Comparison of ENCODE assay signal across 8 cellular contexts in the genomic region with DNA sequence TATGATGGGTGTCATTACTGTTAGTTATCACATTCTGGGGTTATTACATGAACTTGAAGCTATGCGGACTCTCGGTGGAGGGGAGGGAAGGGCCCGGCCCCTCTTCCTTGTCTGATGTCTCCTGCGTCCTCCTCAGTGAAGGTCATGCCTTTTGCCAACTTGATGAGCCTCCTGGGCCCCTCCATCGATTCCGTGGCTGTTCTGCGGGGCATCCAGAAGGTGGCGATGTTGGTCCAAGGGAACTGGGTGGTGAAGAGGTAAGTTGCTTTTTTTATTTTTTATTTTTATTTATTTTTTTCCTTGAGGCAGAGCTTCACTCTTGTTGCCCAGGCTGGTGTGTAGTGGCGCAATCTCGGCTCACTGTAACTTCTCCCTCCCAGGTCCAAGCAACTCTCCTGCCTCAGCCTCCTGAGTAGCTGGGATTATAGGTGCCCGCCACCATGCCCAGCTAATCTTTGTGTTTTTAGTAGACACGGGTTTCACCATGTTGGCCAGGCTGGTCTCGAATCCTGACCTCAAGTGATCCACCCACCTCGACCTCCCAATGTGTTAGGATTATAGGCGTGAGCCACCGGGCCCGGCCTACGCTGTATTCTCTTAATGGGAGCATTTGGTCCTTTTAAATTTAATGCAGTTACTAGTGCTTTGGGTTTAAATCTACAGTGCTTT. TPM values are rescaled to one million over a fixed set of nuclear protein-coding genes. Genes with fewer than 3 reads are reported as not detected.
DNase-seq lines count a peak whose midpoint lies in the region; ATAC-seq and TF ChIP-seq lines count a peak whose summit lies in the region.

No MANE protein-coding gene starts in this region.

- TF ChIP-seq CTCF in AG04450 (IDR thresholded peaks at IDR 0.05; ENCODE audit: low read depth, low read length) (peak; percentile 62), GM23338 (conservative IDR thresholded peaks at IDR 0.05; ENCODE audit: low read depth in 2 of 2) (peak; percentile 77 to 79), astrocyte of the cerebellum (IDR thresholded peaks at IDR 0.05; ENCODE audit: low read depth, low read length, missing control alignments) (peak; percentile 62), lower lobe of right lung (IDR thresholded peaks at IDR 0.05) (peak; percentile 66), tibial nerve (IDR thresholded peaks at IDR 0.05) (peak; percentile 16 to 49 (median 29))

- H3K27me3 ChIP-seq in AG04450 (ENCODE audit: control insufficient read depth, insufficient read depth, low read length) (no peaks in the 10 kb centered on the region), GM23338 (ENCODE audit: insufficient read depth) (no peaks in the 10 kb centered on the region), lower lobe of right lung (ENCODE audit: low read depth) (no peaks in the 10 kb centered on the region), tibial nerve (no peaks in the 10 kb centered on the region)

- no peak overlapping the region for H3K27ac ChIP-seq in AG04450 (ENCODE audit: low read depth, low read length)
- peak overlapping the region; percentile 55; the same call in 1 of the 2 replicates for H3K27ac ChIP-seq in GM23338 (ENCODE audit: low read depth)
- H3K27ac ChIP-seq in lower lobe of right lung, result no peak overlapping the region
- H3K27ac ChIP-seq in tibial nerve, result no peak overlapping the region

- H3K4me2 ChIP-seq in GM23338, result no peak overlapping the region

- H3K36me3 Mint-ChIP-seq in GM23338 (ENCODE audit: low read depth), result peaks cover 79% of the 10 kb centered on the region

- no peaks in the 10 kb centered on the region for H3K9me3 Mint-ChIP-seq in GM23338

- POLR2A ChIA-PET in AG04450 (lab: Yijun Ruan, JAX), result no interaction called here

- H3K27me3 Mint-ChIP-seq in GM23338 (ENCODE audit: insufficient read depth, low read depth, poor library complexity), result peaks cover 4% of the 10 kb centered on the region

- H3K36me3 ChIP-seq in GM23338 (ENCODE audit: insufficient read depth) (peaks cover 18% of the 10 kb centered on the region), lower lobe of right lung (peaks cover 95% of the 10 kb centered on the region), tibial nerve (peaks cover 0 to 92% (median 11%) of the 10 kb centered on the region in 3 donors)

- H2AFZ ChIP-seq in GM23338, result no peak overlapping the region

- in situ Hi-C loops in astrocyte of the cerebellum (cut with HindIII; ENCODE audit: low sequenced_read_pairs), result no loop called here

- 82 to 86% methylated on average over 18 of the region's 18 CpGs for WGBS in tibial nerve, 2 donors

- peaks cover 11% of the 10 kb centered on the region for H4K20me1 ChIP-seq in GM23338 (replicated peaks; ENCODE audit: insufficient read depth)

- H3K9me3 ChIP-seq in AG04450 (ENCODE audit: control insufficient read depth, insufficient read depth, low read length) (no peaks in the 10 kb centered on the region; the same call in 1 of the 2 replicates), lower lobe of right lung (no peaks in the 10 kb centered on the region), tibial nerve (no peaks in the 10 kb centered on the region)

- H3K9me2 ChIP-seq in GM23338 (ENCODE audit: insufficient read depth), result no peaks in the 10 kb centered on the region

- peaks cover 21% of the 10 kb centered on the region for H3F3A ChIP-seq in GM23338 (replicated peaks; ENCODE audit: low read depth)

- intact Hi-C loops in lower lobe of right lung (cut with DNase I), result no loop called here

- peak; percentile 29 for ATAC-seq in GM23338
- peak in 1 of 2 donors; percentile 47 for ATAC-seq in lower lobe of right lung
- no peak for ATAC-seq in GM18861 (IDR thresholded peaks at IDR 0.05; ENCODE audit: unreplicated experiment)

- no peaks in the 10 kb centered on the region for H3K4me1 ChIP-seq in GM23338 (ENCODE audit: insufficient read depth)
- H3K4me1 ChIP-seq in lower lobe of right lung, result no peaks in the 10 kb centered on the region
- peaks cover 0 to 10% (median 0%) of the 10 kb centered on the region in 4 donors for H3K4me1 ChIP-seq in tibial nerve

- no peak for TF ChIP-seq POLR2A in tibial nerve (IDR thresholded peaks at IDR 0.05)

- H3K27ac Mint-ChIP-seq in GM23338, result no peak overlapping the region

- H3K79me2 ChIP-seq in GM23338 (replicated peaks; ENCODE audit: insufficient read depth), result peaks cover 11% of the 10 kb centered on the region

- H3K4me3 ChIP-seq in AG04450 (ENCODE audit: low read depth, low read length), result no peak overlapping the region
- H3K4me3 ChIP-seq in GM23338, result no peak overlapping the region
- no peak overlapping the region for H3K4me3 ChIP-seq in astrocyte of the cerebellum (ENCODE audit: low read depth, low read length)
- H3K4me3 ChIP-seq in lower lobe of right lung, result no peak overlapping the region
- no peak overlapping the region for H3K4me3 ChIP-seq in tibial nerve

- CTCF ChIA-PET in AG04450 (lab: Charles Lee), result interaction anchor here (0.7 to 3.1 kb wide), 7 partner anchors 18 to 77 kb away, joined by 3 to 16 read pairs (median 3); no protein-coding TSS in a partner anchor

- DNase-seq in AG04450 (ENCODE audit: low read depth, low spot score) (no peak), GM23338 (ENCODE audit: low spot score) (peak; percentile 77), T-helper 1 cell (peak in 4 of 5 donors; percentile 34 to 59 (median 44)), astrocyte of the cerebellum (ENCODE audit: low read depth) (no peak), lower lobe of right lung (no peak), tibial nerve (ENCODE audit: low spot score in 2 of 2) (peak in 1 of 2 donors; percentile 21), NCI-H187 (lab: John Stamatoyannopoulos, UW) (no peak)

- no peak for TF ChIP-seq EP300 in tibial nerve (IDR thresholded peaks at IDR 0.05)

- H3K4me3 Mint-ChIP-seq in GM23338, result no peak overlapping the region

- H3K4me1 Mint-ChIP-seq in GM23338, result peaks cover 2% of the 10 kb centered on the region; the same call in 1 of the 3 replicates

TF ChIP-seq in GM23338, 12 proteins besides CTCF, POLR2A, EP300 and RAD21 (continues in another document):
- TF ChIP-seq EZH2 (IDR thresholded peaks at IDR 0.05; ENCODE audit: low read depth, unreplicated experiment) (no peak), STAT1 (IDR thresholded peaks at IDR 0.05; ENCODE audit: unreplicated experiment) (no peak)

RNA-seq across cellular contexts. Expression of gene POLR3E, which starts 21.6 kb away (rescaled TPM):
- polyA plus RNA-seq in AG04450 (2011; rRNA removed) (32.0 and 43.6 TPM in 2 replicates), GM23338 (2016; fragmentation: Nextera tagmentation; extraction: Ambion mirVana) (62.7 and 64.4 TPM in 2 replicates)
- 140 and 173 TPM in 2 replicates for polyA minus RNA-seq in AG04450 (2011; rRNA and poly(A)+ RNA removed)
- 109 and 141 TPM in 2 replicates for total RNA-seq in GM23338 (2014; rRNA removed; shearing (Covaris generic))
- total RNA-seq in lower lobe of right lung (36.6 TPM), tibial nerve (100 to 1,000 TPM in 1 of 4 donors, 10 to 100 TPM in 3; 48.1 to 102 (median 67.0) TPM)

RNA-seq across cellular contexts. Expression of gene CDR2, which starts 55.6 kb away (rescaled TPM):
- polyA plus RNA-seq in AG04450 (2011; rRNA removed) (128 and 138 TPM in 2 replicates), GM23338 (2016; fragmentation: Nextera tagmentation; extraction: Ambion mirVana) (13.0 and 17.7 TPM in 2 replicates)
- polyA minus RNA-seq in AG04450 (2011; rRNA and poly(A)+ RNA removed), result 110 and 113 TPM in 2 replicates
- 39.3 and 43.7 TPM in 2 replicates for total RNA-seq in GM23338 (2014; rRNA removed; shearing (Covaris generic))
- total RNA-seq in lower lobe of right lung (16.2 TPM), tibial nerve (10 to 100 TPM; 16.4 to 25.1 (median 18.7) TPM)

Comparison
In these comparisons a context has a peak if more than half of its experiments do, and no peak if none do; other contexts are left out.
1. DNase-seq: peak in GM23338 (single experiment) and T-helper 1 cell (4 of 5); none in AG04450 (single experiment), astrocyte of the cerebellum (single experiment), lower lobe of right lung (single experiment) and NCI-H187 (0 of 2).
2. Peak in every context shown above with its lines, with median percentiles within 50 percentile points of each other: CTCF ChIP-seq.